ENCODE assay signal across 2 cellular contexts in genomic region chr14:24216876-24217275, GRCh38. TPM values are rescaled to one million over a fixed set of nuclear protein-coding genes. Genes with fewer than 3 reads are reported as not detected.
"Had no signal": no experiment of that assay in that cellular context is flagged by ENCODE, and none has a peak within 500 bp of the region (broad histone marks: within the 10 kb centered on the region; RNA-seq: fewer than 3 reads in every experiment).

No MANE protein-coding gene starts in this region.

RNA-seq across cellular contexts. Expression of gene TSSK4, which starts 11.4 kb away (rescaled TPM):
- total RNA-seq: dermis blood vessel endothelial cell, esophagus squamous epithelium had no signal
